ENCODE assay signal across 7 cellular contexts in the genomic region with DNA sequence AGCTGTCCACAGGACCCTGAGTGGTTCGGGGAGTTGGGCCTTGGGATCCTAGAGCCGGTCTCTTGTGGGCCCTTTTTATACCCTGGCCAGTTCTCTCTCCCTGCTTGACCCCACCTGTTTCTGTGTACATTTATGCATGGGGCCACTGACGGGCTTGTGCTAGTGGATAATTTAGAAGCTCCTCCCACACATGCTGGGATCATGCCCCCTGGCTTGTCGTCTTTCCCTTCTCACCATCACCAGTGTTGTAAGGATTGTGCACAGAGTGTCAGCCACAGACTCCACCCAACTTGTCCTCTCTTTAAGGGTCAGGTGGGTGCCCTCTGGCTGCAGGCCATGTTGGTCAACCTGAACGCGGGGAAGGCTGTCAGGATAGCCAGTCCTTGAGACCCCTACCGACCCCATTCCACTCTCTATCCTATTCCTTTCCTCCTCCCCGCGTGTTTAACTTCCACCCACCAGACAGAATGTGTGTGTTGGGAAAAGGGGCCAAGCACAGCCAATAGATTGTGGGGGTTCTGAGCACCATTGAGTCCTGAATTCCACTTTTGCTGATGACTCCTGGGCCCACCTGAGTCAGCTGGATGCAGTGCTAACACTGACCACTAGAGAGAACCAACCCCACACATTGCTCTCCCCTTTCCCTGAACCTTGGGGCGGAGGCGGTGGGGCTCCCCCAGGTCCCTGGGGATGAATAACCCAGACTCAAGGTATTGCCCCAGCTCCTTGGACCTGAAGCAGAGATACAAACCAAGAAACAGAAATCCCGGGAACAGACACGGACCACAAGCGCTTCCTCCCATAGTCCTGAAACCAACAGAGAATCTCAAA. TPM values are rescaled to one million over a fixed set of nuclear protein-coding genes. Genes with fewer than 3 reads are reported as not detected.
"Had no signal": no experiment of that assay in that cellular context is flagged by ENCODE, and none has a peak within 500 bp of the region (broad histone marks: within the 10 kb centered on the region; RNA-seq: fewer than 3 reads in every experiment).

A gene (minus strand): TSS at position 51 of the 831 bp plus-strand sequence. CDS start 63 bp downstream, outside the sequence.

RNA-seq across cellular contexts. Expression of the gene that starts here (rescaled TPM):
- total RNA-seq: activated CD4-positive, alpha-beta memory T cell treated with anti-CD3 and anti-CD28 coated beads for 36 hours; activated CD8-positive, alpha-beta memory T cell treated with anti-CD3 and anti-CD28 coated beads, Interleukin-2, amount 10 ng/mL, durations not matched to agents 7 days and 5 days; activated naive CD8-positive, alpha-beta T cell treated with anti-CD3 and anti-CD28 coated beads for 36 hours; aorta; cardiac muscle cell; RPMI7951; SJCRH30 had no signal
- polyA plus RNA-seq: aorta, cardiac muscle cell had no signal
